In genomic region chr20:40978761-40979160, GRCh38 we compare ENCODE assay signal across 21 cellular contexts.
"Had no signal": no experiment of that assay in that cellular context is flagged by ENCODE, and none has a peak within 500 bp of the region (broad histone marks: within the 10 kb centered on the region; RNA-seq: fewer than 3 reads in every experiment).

No MANE protein-coding gene starts in this region.

- H3K4me3 Mint-ChIP-seq: endodermal cell; naive thymus-derived CD4-positive, alpha-beta T cell; nephron progenitor cell; stimulated activated memory B cell treated with anti-CD40 and anti-IgM and Interleukin-4, amounts not matched to agents 10 μg/mL and 1 μg/mL and 100 μg/mL, for 72 hours; stimulated activated naive CD8-positive, alpha-beta T cell treated with anti-CD3 and anti-CD28 coated beads, Interleukin-15, Interleukin-2, amounts not matched to agents 100 ng/mL and 50 ng/mL, for 24 hours had no signal

- H3K27ac Mint-ChIP-seq: endodermal cell; naive thymus-derived CD4-positive, alpha-beta T cell; nephron progenitor cell; stimulated activated memory B cell treated with anti-CD40 and anti-IgM and Interleukin-4, amounts not matched to agents 10 μg/mL and 1 μg/mL and 100 μg/mL, for 72 hours; stimulated activated naive CD8-positive, alpha-beta T cell treated with anti-CD3 and anti-CD28 coated beads, Interleukin-15, Interleukin-2, amounts not matched to agents 100 ng/mL and 50 ng/mL, for 24 hours had no signal

- H3K4me1 Mint-ChIP-seq: endodermal cell; naive thymus-derived CD4-positive, alpha-beta T cell had no signal

- DNase-seq: effector CD4-positive, alpha-beta T cell; endodermal cell; esophagus squamous epithelium; foreskin fibroblast; left colon; left ventricle myocardium superior; naive thymus-derived CD4-positive, alpha-beta T cell; nephron progenitor cell; psoas muscle; retina; spleen; stimulated activated CD4-positive, alpha-beta T cell treated with anti-CD3 and anti-CD28 coated beads, Interleukin-15, amount 100 ng/mL, for 24 hours; stimulated activated CD4-positive, alpha-beta T cell treated with anti-CD3 and anti-CD28 coated beads, Interleukin-1b, Interleukin-23, amount 100 ng/mL, for 48 hours; stimulated activated CD4-positive, alpha-beta T cell treated with anti-CD3 and anti-CD28 coated beads, Interleukin-4, amount 100 ng/mL, for 24 hours; transverse colon had no signal

- FAIRE-seq: endothelial cell of umbilical vein, urothelium cell line had no signal

- H3K27me3 Mint-ChIP-seq: stimulated activated memory B cell treated with anti-CD40 and anti-IgM and Interleukin-4, amounts not matched to agents 10 μg/mL and 1 μg/mL and 100 μg/mL, for 72 hours had no signal

- H3K4me3 ChIP-seq: coronary artery, esophagus squamous epithelium, psoas muscle, spleen, thoracic aorta, transverse colon had no signal

- H3K36me3 ChIP-seq: esophagus squamous epithelium, spleen, thoracic aorta, transverse colon had no signal

- H3K27me3 ChIP-seq: esophagus squamous epithelium, spleen, transverse colon had no signal

- H3K4me1 ChIP-seq: psoas muscle, spleen, transverse colon had no signal

- H3K27ac ChIP-seq: coronary artery, psoas muscle, spleen, thoracic aorta, transverse colon had no signal
